26 cellular contexts compared by ENCODE assay signal in genomic region chr19:30520735-30521479, GRCh38.
"Had no signal": no experiment of that assay in that cellular context is flagged by ENCODE, and none has a peak within 500 bp of the region (broad histone marks: within the 10 kb centered on the region; RNA-seq: fewer than 3 reads in every experiment).

No MANE protein-coding gene starts in this region.

- H3K27ac ChIP-seq: adrenal gland, body of pancreas, colonic mucosa had no signal

- H3K27me3 ChIP-seq: adrenal gland, body of pancreas, colonic mucosa had no signal

- H3K9me3 ChIP-seq: adrenal gland, body of pancreas, colonic mucosa had no signal

- H3K4me3 ChIP-seq: adrenal gland, body of pancreas, colonic mucosa, dorsolateral prefrontal cortex had no signal

- ATAC-seq: activated naive CD8-positive, alpha-beta T cell treated with anti-CD3 and anti-CD28 coated beads, Interleukin-2, amount 50 U/mL, for 24 hours; body of pancreas; esophagus mucosa; T-helper 17 cell had no signal

- DNase-seq: activated CD4-positive, alpha-beta memory T cell treated with anti-CD3 and anti-CD28 coated beads, Interleukin-2, amount 10 ng/mL, durations not matched to agents 7 days and 5 days; activated CD4-positive, alpha-beta T cell treated with anti-CD3 and anti-CD28 coated beads for 4 hours; activated CD4-positive, alpha-beta T cell treated with anti-CD3 and anti-CD28 coated beads, Interleukin-2, amount 10 ng/mL, durations not matched to agents 7 days and 5 days; activated CD4-positive, alpha-beta T cell treated with anti-CD3 and anti-CD28 coated beads, Interleukin-2, amount 50 U/mL, for 4 hours; activated CD4-positive, CD25-positive, alpha-beta regulatory T cell; activated CD4-positive, CD25-positive, alpha-beta regulatory T cell treated with anti-CD3 and anti-CD28 coated beads, Interleukin-2, amount 50 U/mL, for 72 hours; activated effector memory CD4-positive, alpha-beta T cell treated with anti-CD3 and anti-CD28 coated beads, Interleukin-2, amount 50 U/mL, for 16 hours; activated naive CD4-positive, alpha-beta T cell treated with anti-CD3 and anti-CD28 coated beads for 36 hours; activated naive CD8-positive, alpha-beta T cell treated with anti-CD3 and anti-CD28 coated beads for 36 hours; activated naive CD8-positive, alpha-beta T cell treated with anti-CD3 and anti-CD28 coated beads, Interleukin-2, amount 50 U/mL, for 24 hours; activated T-cell treated with anti-CD3 and anti-CD28 coated beads, Interleukin-2, amount 50 U/mL, for 1 hour; activated T-cell treated with anti-CD3 and anti-CD28 coated beads, Interleukin-2, amount 50 U/mL, for 48 hours; adrenal gland; amygdala; aorta; body of pancreas; central memory CD4-positive, alpha-beta T cell; cerebellar nuclear complex; colonic mucosa; dorsolateral prefrontal cortex; effector memory CD4-positive, alpha-beta T cell; endodermal cell; foreskin fibroblast; T-helper 1 cell; T-helper 17 cell had no signal

- H3K4me1 ChIP-seq: adrenal gland, body of pancreas, colonic mucosa had no signal
